Comparison of ENCODE assay signal across 1 cellular context in genomic region chr6:31462964-31463940, GRCh38.
TF ChIP-seq lines count a peak whose summit lies in the region.

No MANE protein-coding gene starts in this region.

TF ChIP-seq in HepG2, 621 proteins besides CTCF, POLR2A, EP300 and RAD21 (continued from another document and continues in another):
- TF ChIP-seq DZIP1 (CRISPR knock-in tag; IDR thresholded peaks at IDR 0.05), result 0 out of 2 replicates have a peak, but pooled peaks have one; percentile 32
- peak; percentile 82 for TF ChIP-seq ZNF891 (CRISPR knock-in tag; IDR thresholded peaks at IDR 0.05)
- TF ChIP-seq ZNF782 (CRISPR knock-in tag; IDR thresholded peaks at IDR 0.05; ENCODE audit: borderline replicate concordance), result peak; percentile 77; the same call in 1 of the 2 replicates
- TF ChIP-seq PAXIP1 (CRISPR knock-in tag; conservative IDR thresholded peaks at IDR 0.05), result peak; percentile 33; the same call in 1 of the 2 replicates
- no peak for TF ChIP-seq ZNF180 (CRISPR knock-in tag; IDR thresholded peaks at IDR 0.05; ENCODE audit: borderline replicate concordance, low read depth)
- no peak for TF ChIP-seq ATF7-NPFF (CRISPR knock-in tag; IDR thresholded peaks at IDR 0.05; ENCODE audit: low read depth)
- peak; percentile 47 for TF ChIP-seq ASH2L (IDR thresholded peaks at IDR 0.05; ENCODE audit: insufficient read length, low read depth, low read length)
- no peak for TF ChIP-seq ZNF629 (CRISPR knock-in tag; conservative IDR thresholded peaks at IDR 0.05)
- TF ChIP-seq RFXAP (CRISPR knock-in tag; IDR thresholded peaks at IDR 0.05; ENCODE audit: borderline replicate concordance), result peak; percentile 100
- no peak for TF ChIP-seq SOX6 (IDR thresholded peaks at IDR 0.05)
- peak; percentile 36; the same call in 1 of the 2 replicates for TF ChIP-seq SOX6 (CRISPR knock-in tag; IDR thresholded peaks at IDR 0.05)
- TF ChIP-seq ZNF337 (CRISPR knock-in tag; IDR thresholded peaks at IDR 0.05; ENCODE audit: borderline replicate concordance, low read depth), result no peak
- TF ChIP-seq ZNF343 (CRISPR knock-in tag; IDR thresholded peaks at IDR 0.05), result 0 out of 2 replicates have a peak, but pooled peaks have one; percentile 33
- peak; percentile 38; the same call in 1 of the 2 replicates for TF ChIP-seq ZFP91 (CRISPR knock-in tag; IDR thresholded peaks at IDR 0.05; ENCODE audit: borderline replicate concordance)
- TF ChIP-seq TSC22D2 (CRISPR knock-in tag; IDR thresholded peaks at IDR 0.05; ENCODE audit: borderline replicate concordance), result no peak
- no peak for TF ChIP-seq ZFP36L1 (CRISPR knock-in tag; IDR thresholded peaks at IDR 0.05)
- TF ChIP-seq MEIS1 (CRISPR knock-in tag; IDR thresholded peaks at IDR 0.05; ENCODE audit: borderline replicate concordance), result 0 out of 2 replicates have a peak, but pooled peaks have one; percentile 36
- 0 out of 2 replicates have a peak, but pooled peaks have one; percentile 15 for TF ChIP-seq ERF (CRISPR knock-in tag; IDR thresholded peaks at IDR 0.05)
- no peak for TF ChIP-seq MLLT10 (CRISPR knock-in tag; IDR thresholded peaks at IDR 0.05)
- no peak for TF ChIP-seq ARNT (IDR thresholded peaks at IDR 0.05)
- peak; percentile 81; the same call in 1 of the 2 replicates for TF ChIP-seq ZNF280B (CRISPR knock-in tag; IDR thresholded peaks at IDR 0.05; ENCODE audit: borderline replicate concordance)
- TF ChIP-seq ZNF251 (CRISPR knock-in tag; IDR thresholded peaks at IDR 0.05), result no peak
- TF ChIP-seq ATF1 (CRISPR knock-in tag; IDR thresholded peaks at IDR 0.05), result peak; percentile 96
- TF ChIP-seq ZNF687 (CRISPR knock-in tag; IDR thresholded peaks at IDR 0.05), result peak; percentile 77; the same call in 1 of the 2 replicates
- no peak for TF ChIP-seq ZMYM3 (CRISPR knock-in tag; IDR thresholded peaks at IDR 0.05)
- TF ChIP-seq RXRA (CRISPR knock-in tag; IDR thresholded peaks at IDR 0.05), result no peak; the same call in 1 of the 2 replicates
- peak; percentile 64; the same call in 1 of the 2 replicates for TF ChIP-seq YEATS4 (CRISPR knock-in tag; IDR thresholded peaks at IDR 0.05; ENCODE audit: borderline replicate concordance)
- no peak for TF ChIP-seq KLF12 (CRISPR knock-in tag; IDR thresholded peaks at IDR 0.05; ENCODE audit: borderline replicate concordance)
- no peak for TF ChIP-seq STAT6 (CRISPR knock-in tag; IDR thresholded peaks at IDR 0.05; ENCODE audit: borderline replicate concordance)
- 0 out of 4 replicates have a peak, but pooled peaks of 1 of the 2 experiments have one; percentile 35 for TF ChIP-seq ATF4 (CRISPR knock-in tag; IDR thresholded peaks at IDR 0.05)
- TF ChIP-seq ZNF350 (CRISPR knock-in tag; IDR thresholded peaks at IDR 0.05; ENCODE audit: borderline replicate concordance, low read depth), result peak; percentile 82; the same call in 1 of the 2 replicates
- TF ChIP-seq PHF8 (CRISPR knock-in tag; IDR thresholded peaks at IDR 0.05), result peak; percentile 67
- 0 out of 2 replicates have a peak, but pooled peaks have one; percentile 46 for TF ChIP-seq ZBTB39 (CRISPR knock-in tag; IDR thresholded peaks at IDR 0.05)
- 0 out of 2 replicates have a peak, but pooled peaks have one; percentile 34 for TF ChIP-seq ZNF44 (CRISPR knock-in tag; IDR thresholded peaks at IDR 0.05)
- TF ChIP-seq ZNF556 (CRISPR knock-in tag; IDR thresholded peaks at IDR 0.05; ENCODE audit: borderline replicate concordance), result peak; percentile 56; the same call in 1 of the 2 replicates
- TF ChIP-seq ZNF883 (CRISPR knock-in tag; IDR thresholded peaks at IDR 0.05; ENCODE audit: not compliant biosample characterization), result peak; percentile 72
- no peak for TF ChIP-seq FOXA1 (IDR thresholded peaks at IDR 0.05)
- no peak for TF ChIP-seq FOXA1 (CRISPR knock-in tag; IDR thresholded peaks at IDR 0.05)
- 0 out of 2 replicates have a peak, but pooled peaks have one; percentile 20 for TF ChIP-seq ZNF124 (CRISPR knock-in tag; IDR thresholded peaks at IDR 0.05)
- TF ChIP-seq PPARG (CRISPR knock-in tag; conservative IDR thresholded peaks at IDR 0.05), result 0 out of 2 replicates have a peak, but pooled peaks have one; percentile 3
- TF ChIP-seq ZNF703 (CRISPR knock-in tag; IDR thresholded peaks at IDR 0.05; ENCODE audit: borderline replicate concordance), result no peak
- TF ChIP-seq ZMYM4 (CRISPR knock-in tag; IDR thresholded peaks at IDR 0.05), result no peak
